Comparison of ENCODE assay signal across 15 cellular contexts in genomic region chr4:73142995-73143547, GRCh38.
A peak's percentile ranks its signal among the peaks of the same experiment; 100 is the strongest.
DNase-seq lines count a peak whose midpoint lies in the region; ATAC-seq, FAIRE-seq and TF ChIP-seq lines count a peak whose summit lies in the region.
"Had no signal": no experiment of that assay in that cellular context is flagged by ENCODE, and none has a peak within 500 bp of the region (broad histone marks: within the 10 kb centered on the region; RNA-seq: fewer than 3 reads in every experiment).

No MANE protein-coding gene starts in this region.

- ATAC-seq in CD8-positive, alpha-beta T cell: no peak
- ATAC-seq in IMR-90 (ENCODE audit: low read depth): no peak
- no peak for ATAC-seq in K562
- ATAC-seq: activated T-cell treated with anti-CD3 and anti-CD28 coated beads, Interleukin-2, amount 50 U/mL, for 4 hours had no signal

- no peak overlapping the region for H3K27ac ChIP-seq in CD8-positive, alpha-beta T cell (ENCODE audit: low read depth, low read length)
- no peak overlapping the region for H3K27ac ChIP-seq in IMR-90 (ENCODE audit: insufficient read depth, low read length)
- no peak overlapping the region for H3K27ac ChIP-seq in K562 (ENCODE audit: extremely low read depth, low read depth, low read length)
- H3K27ac ChIP-seq in neural progenitor cell: no peak overlapping the region
- H3K27ac ChIP-seq: left ventricle myocardium inferior had no signal

- H4K20me1 ChIP-seq in IMR-90 (ENCODE audit: insufficient read depth, low read length) (peaks cover 2% of the 10 kb centered on the region; the same call in 1 of the 2 replicates), K562 (replicated peaks; ENCODE audit: control insufficient read depth, insufficient read depth, low read length) (no peaks in the 10 kb centered on the region), neural progenitor cell (ENCODE audit: low read depth) (peaks cover 15% of the 10 kb centered on the region)

- no peak overlapping the region for H2AK9ac ChIP-seq in IMR-90 (replicated peaks; ENCODE audit: low read depth, low read length, poor library complexity)

- no peaks in the 10 kb centered on the region for H3K9me3 Mint-ChIP-seq in CD8-positive, alpha-beta T cell
- H3K9me3 Mint-ChIP-seq in neural progenitor cell: no peaks in the 10 kb centered on the region
- H3K9me3 Mint-ChIP-seq in activated CD4-positive, alpha-beta memory T cell treated with anti-CD3 and anti-CD28 coated beads for 36 hours: no peaks in the 10 kb centered on the region
- H3K9me3 Mint-ChIP-seq: activated T-cell treated with anti-CD3 and anti-CD28 coated beads, Interleukin-2, amount 50 U/mL, for 4 hours; nephron had no signal

- FAIRE-seq in K562 (lab: Jason Lieb, UNC): no peak

- TF ChIP-seq RAD21 in IMR-90 (IDR thresholded peaks at IDR 0.05; ENCODE audit: low read length): no peak
- no peak for TF ChIP-seq RAD21 in K562 (CRISPR knock-in tag; conservative IDR thresholded peaks at IDR 0.05 in 1 of 2, IDR thresholded peaks at IDR 0.05 in 1 of 2)

- H3K4me1 Mint-ChIP-seq in CD8-positive, alpha-beta T cell (ENCODE audit: low read depth): peaks cover 5% of the 10 kb centered on the region
- H3K4me1 Mint-ChIP-seq in neural progenitor cell: peaks cover 14% of the 10 kb centered on the region
- peaks cover 9% of the 10 kb centered on the region for H3K4me1 Mint-ChIP-seq in activated CD4-positive, alpha-beta memory T cell treated with anti-CD3 and anti-CD28 coated beads for 36 hours (ENCODE audit: low read depth)

- no peaks in the 10 kb centered on the region for H3K4me1 ChIP-seq in CD8-positive, alpha-beta T cell (ENCODE audit: insufficient read depth, low read length)
- H3K4me1 ChIP-seq in IMR-90 (ENCODE audit: control insufficient read depth, insufficient read depth, low read length) (no peaks in the 10 kb centered on the region), K562 (replicated peaks in 1 of 2; ENCODE audit: control insufficient read depth in 2 of 2, insufficient read depth in 2 of 2, low read length in 2 of 2) (no peaks in the 10 kb centered on the region), neural progenitor cell (peaks cover 19% of the 10 kb centered on the region)
- H3K4me1 ChIP-seq: Caco-2 had no signal

- no peak overlapping the region for H2AK5ac ChIP-seq in IMR-90 (ENCODE audit: low read depth, low read length)

- TF ChIP-seq POLR2A in IMR-90 (IDR thresholded peaks at IDR 0.05; ENCODE audit: low read depth, low read length) (no peak), K562 (conservative IDR thresholded peaks at IDR 0.05) (no peak)

- peaks cover 32% of the 10 kb centered on the region for H3K36me3 ChIP-seq in CD8-positive, alpha-beta T cell (ENCODE audit: insufficient read depth, low read length)
- H3K36me3 ChIP-seq in IMR-90 (ENCODE audit: control insufficient read depth, insufficient read depth, low read length): peaks cover 32% of the 10 kb centered on the region
- H3K36me3 ChIP-seq in K562 (ENCODE audit: control insufficient read depth, insufficient read depth, low read length): peaks cover 97% of the 10 kb centered on the region
- H3K36me3 ChIP-seq in neural progenitor cell: peaks cover 26% of the 10 kb centered on the region

- in situ Hi-C loops in IMR-90 (cut with MboI; ENCODE audit: low sequenced_read_pairs): loop anchor here (10.0 kb wide), 1 partner anchor 112 kb away; the partner anchor contains the start of gene ANKRD17
- in situ Hi-C loops in K562 (cut with MboI): no loop called here

- H4K8ac ChIP-seq in IMR-90 (ENCODE audit: low read depth in 2 of 2, low read length in 2 of 2): no peak overlapping the region

- TF ChIP-seq EP300 in K562 (IDR thresholded peaks at IDR 0.05; ENCODE audit: low read length): no peak

- no peak overlapping the region for H2BK120ac ChIP-seq in IMR-90 (ENCODE audit: low read depth, low read length)

- H3K9ac ChIP-seq in IMR-90 (ENCODE audit: low read depth, low read length): no peak overlapping the region
- no peak overlapping the region for H3K9ac ChIP-seq in K562 (ENCODE audit: insufficient read depth in 1 of 2, low read depth in 2 of 2, low read length in 2 of 2)
- no peak overlapping the region for H3K9ac ChIP-seq in neural progenitor cell

- H3K18ac ChIP-seq in IMR-90 (ENCODE audit: low read depth, low read length): no peak overlapping the region

- H3K9me1 ChIP-seq in IMR-90 (ENCODE audit: insufficient read depth, low read length): no peaks in the 10 kb centered on the region
- H3K9me1 ChIP-seq in K562 (ENCODE audit: control insufficient read depth, insufficient read depth, low read length): no peaks in the 10 kb centered on the region

- intact Hi-C loops in CD8-positive, alpha-beta T cell (cut with DNase I, micrococcal nuclease): loop anchor here (5.0 kb wide), 1 partner anchor 114 kb away; the partner anchor contains the start of gene ANKRD17 (in 2 of the 2)
- intact Hi-C loops in IMR-90 (cut with micrococcal nuclease) (loop anchor here (5.0 kb wide), 1 partner anchor 114 kb away; the partner anchor contains the start of gene ANKRD17), K562 (cut with micrococcal nuclease) (no loop called here)
- intact Hi-C loops in activated CD4-positive, alpha-beta memory T cell treated with anti-CD3 and anti-CD28 coated beads for 36 hours (cut with micrococcal nuclease): no loop called here

- no TSS peak for BruUV-seq in IMR-90 (replicated peaks; lab: Mats Ljungman, UMichigan)
- BruUV-seq in K562 (replicated peaks; lab: Mats Ljungman, UMichigan): no TSS peak

- H3K79me2 ChIP-seq in K562 (ENCODE audit: control insufficient read depth, insufficient read depth, low read length) (peaks cover 29% of the 10 kb centered on the region; the same call in 2 of the 3 replicates), neural progenitor cell (ENCODE audit: low read depth) (peaks cover 12% of the 10 kb centered on the region)

- no peak overlapping the region for H3K23ac ChIP-seq in IMR-90 (ENCODE audit: low read depth, low read length)

- no peak overlapping the region for H3K4me3 Mint-ChIP-seq in CD8-positive, alpha-beta T cell
- H3K4me3 Mint-ChIP-seq in neural progenitor cell: no peak overlapping the region
- H3K4me3 Mint-ChIP-seq in activated CD4-positive, alpha-beta memory T cell treated with anti-CD3 and anti-CD28 coated beads for 36 hours: no peak overlapping the region
- H3K4me3 Mint-ChIP-seq: activated T-cell treated with anti-CD3 and anti-CD28 coated beads, Interleukin-2, amount 50 U/mL, for 4 hours; nephron had no signal

- H3K9me3 ChIP-seq in CD8-positive, alpha-beta T cell (ENCODE audit: low read length): no peaks in the 10 kb centered on the region
- H3K9me3 ChIP-seq in IMR-90 (ENCODE audit: control insufficient read depth, insufficient read depth, low read length): no peaks in the 10 kb centered on the region
- no peaks in the 10 kb centered on the region for H3K9me3 ChIP-seq in K562 (replicated peaks; ENCODE audit: control insufficient read depth, insufficient read depth, low read depth, low read length)
- H3K9me3 ChIP-seq in neural progenitor cell (ENCODE audit: low read depth): no peaks in the 10 kb centered on the region
- H3K9me3 ChIP-seq: Caco-2, left ventricle myocardium inferior had no signal

- no peak overlapping the region for H3K4me3 ChIP-seq in CD8-positive, alpha-beta T cell (ENCODE audit: low read depth, low read length)
- H3K4me3 ChIP-seq in IMR-90 (ENCODE audit: insufficient read depth, low read depth, low read length): no peak overlapping the region
- H3K4me3 ChIP-seq in K562: no peak overlapping the region
- H3K4me3 ChIP-seq in neural progenitor cell: no peak overlapping the region
- H3K4me3 ChIP-seq: left ventricle myocardium inferior had no signal

- no peak overlapping the region for H4K5ac ChIP-seq in IMR-90 (ENCODE audit: low read depth, low read length)

- TF ChIP-seq CTCF in CD8-positive, alpha-beta T cell (IDR thresholded peaks at IDR 0.05): peak; percentile 38
- TF ChIP-seq CTCF in IMR-90 (conservative IDR thresholded peaks at IDR 0.05; ENCODE audit: low read depth, low read length): peak; percentile 31; the same call in 1 of the 2 replicates
- TF ChIP-seq CTCF in K562 (IDR thresholded peaks at IDR 0.05 in 2 of 3, conservative IDR thresholded peaks at IDR 0.05 in 1 of 3; ENCODE audit: insufficient read depth in 2 of 3, low read depth in 1 of 3, low read length in 3 of 3): no peak
- peak; percentile 44 for TF ChIP-seq CTCF in neural progenitor cell (IDR thresholded peaks at IDR 0.05)

- no peaks in the 10 kb centered on the region for H3K27me3 ChIP-seq in CD8-positive, alpha-beta T cell (ENCODE audit: insufficient read depth, low read length)
- H3K27me3 ChIP-seq in IMR-90 (ENCODE audit: control insufficient read depth, insufficient read depth, low read length): no peaks in the 10 kb centered on the region
- H3K27me3 ChIP-seq in K562 (ENCODE audit: control insufficient read depth in 2 of 2, insufficient read depth in 2 of 2, low read length in 2 of 2): no peaks in the 10 kb centered on the region
- H3K27me3 ChIP-seq in neural progenitor cell: no peaks in the 10 kb centered on the region

- dilution Hi-C loops in IMR-90 (cut with HindIII; ENCODE audit: low sequenced_read_pairs, unreplicated experiment): no loop called here

- WGBS in IMR-90 (ENCODE audit: extremely low coverage in 2 of 2, insufficient read length in 1 of 2), 2 experiments: no CpG with 5 or more reads among the region's 4 CpGs
- WGBS in K562 (ENCODE audit: insufficient coverage, low coverage, missing lambda C conversion rate): 96% methylated on average over 4 of the region's 4 CpGs

- POLR2A ChIA-PET in CD8-positive, alpha-beta T cell (lab: Charles Lee): no interaction called here
- POLR2A ChIA-PET in IMR-90 (lab: Charles Lee; ENCODE audit: unreplicated experiment) (no interaction called here), K562 (lab: Yijun Ruan, JAX) (no interaction called here)
- POLR2A ChIA-PET in activated CD4-positive, alpha-beta memory T cell treated with anti-CD3 and anti-CD28 coated beads for 36 hours (lab: Charles Lee): no interaction called here

- H3K4me2 ChIP-seq in IMR-90 (ENCODE audit: low read depth, low read length) (no peak overlapping the region), K562 (ENCODE audit: insufficient read depth, low read length) (no peak overlapping the region), neural progenitor cell (no peak overlapping the region)

- no peak for DNase-seq in CD8-positive, alpha-beta T cell
- DNase-seq in IMR-90: no peak
- no peak for DNase-seq in K562 (ENCODE audit: extremely low read depth in 1 of 4, low spot score in 3 of 4)
- DNase-seq in neural progenitor cell (ENCODE audit: low spot score): no peak
- no peak for DNase-seq in superior temporal gyrus (ENCODE audit: extremely low spot score)
- no peak for DNase-seq in NCI-H748 treated with DMSO at 0.1 percent for 48 hours (lab: John Stamatoyannopoulos, UW)
- no peak for DNase-seq in germinal center (ENCODE audit: low spot score)
- DNase-seq in activated CD4-positive, alpha-beta memory T cell treated with anti-CD3 and anti-CD28 coated beads for 36 hours: no peak
- DNase-seq: activated T-cell treated with anti-CD3 and anti-CD28 coated beads, Interleukin-2, amount 50 U/mL, for 4 hours; Caco-2; effector CD4-positive, alpha-beta T cell; left ventricle myocardium inferior; NCI-H1092; T-helper 1 cell had no signal

- H3K79me1 ChIP-seq in IMR-90 (ENCODE audit: low read depth in 1 of 2, low read length in 2 of 2): peaks cover 16 to 17% of the 10 kb centered on the region in 2 experiments

- H2BK15ac ChIP-seq in IMR-90 (ENCODE audit: low read depth, low read length): no peak overlapping the region

- peaks cover 19% of the 10 kb centered on the region for H3F3A ChIP-seq in neural progenitor cell (ENCODE audit: low read depth)

- H3K27me3 Mint-ChIP-seq in CD8-positive, alpha-beta T cell (ENCODE audit: low read depth): no peaks in the 10 kb centered on the region
- H3K27me3 Mint-ChIP-seq in neural progenitor cell (ENCODE audit: insufficient read depth, low read depth): no peaks in the 10 kb centered on the region
- H3K27me3 Mint-ChIP-seq in activated CD4-positive, alpha-beta memory T cell treated with anti-CD3 and anti-CD28 coated beads for 36 hours: no peaks in the 10 kb centered on the region

- no peak overlapping the region for H2BK5ac ChIP-seq in IMR-90 (ENCODE audit: low read depth, low read length, poor library complexity, severe bottlenecking)

- no peak overlapping the region for H3K14ac ChIP-seq in IMR-90 (replicated peaks; ENCODE audit: low read depth, low read length)

- no peak overlapping the region for H2AFZ ChIP-seq in IMR-90 (replicated peaks; ENCODE audit: low read length, poor library complexity)
- H2AFZ ChIP-seq in K562 (ENCODE audit: low read depth, low read length): no peak overlapping the region
- H2AFZ ChIP-seq in neural progenitor cell (replicated peaks): no peak overlapping the region

- CTCF ChIA-PET in CD8-positive, alpha-beta T cell (lab: Charles Lee): interaction anchor here (1.7 kb wide), 1 partner anchor 114 kb away, joined by 3 read pairs; no protein-coding TSS in a partner anchor
- CTCF ChIA-PET in IMR-90 (lab: Yijun Ruan, JAX) (no interaction called here), K562 (lab: Yijun Ruan, JAX; ENCODE audit: low intra/inter-chr PET ratio) (no interaction called here)
- CTCF ChIA-PET in activated CD4-positive, alpha-beta memory T cell treated with anti-CD3 and anti-CD28 coated beads for 36 hours (lab: Charles Lee): interaction anchor here (0.8 to 1.6 kb wide), 2 partner anchors 11 to 116 kb away, joined by 3 to 4 read pairs; partner anchors contain the start of gene ANKRD17

- H3K56ac ChIP-seq in IMR-90 (ENCODE audit: extremely low read depth, insufficient read depth, low read length): no peak overlapping the region

- H3K36me3 Mint-ChIP-seq in CD8-positive, alpha-beta T cell: peaks cover 78% of the 10 kb centered on the region
- peaks cover 38% of the 10 kb centered on the region for H3K36me3 Mint-ChIP-seq in neural progenitor cell
- peaks cover 53% of the 10 kb centered on the region for H3K36me3 Mint-ChIP-seq in activated CD4-positive, alpha-beta memory T cell treated with anti-CD3 and anti-CD28 coated beads for 36 hours

- no peak overlapping the region for H3K4ac ChIP-seq in IMR-90 (ENCODE audit: low read depth, low read length)

- no peak overlapping the region for H3K27ac Mint-ChIP-seq in CD8-positive, alpha-beta T cell
- H3K27ac Mint-ChIP-seq in neural progenitor cell: no peak overlapping the region
- H3K27ac Mint-ChIP-seq in activated CD4-positive, alpha-beta memory T cell treated with anti-CD3 and anti-CD28 coated beads for 36 hours: no peak overlapping the region
- H3K27ac Mint-ChIP-seq: nephron had no signal

- H4K91ac ChIP-seq in IMR-90 (ENCODE audit: insufficient read depth, low read depth, low read length): no peak overlapping the region

- no peak overlapping the region for H2BK20ac ChIP-seq in IMR-90 (ENCODE audit: low read depth, low read length)

Comparison
In these comparisons a context has a peak if more than half of its experiments do, and no peak if none do; other contexts are left out.
1. CTCF ChIP-seq: peak in CD8-positive, alpha-beta T cell (single experiment), IMR-90 (single experiment) and neural progenitor cell (single experiment); none in K562 (0 of 3).
2. CTCF ChIA-PET loops: an anchor here in CD8-positive, alpha-beta T cell (1.7 kb wide) and activated CD4-positive, alpha-beta memory T cell treated with anti-CD3 and anti-CD28 coated beads for 36 hours (0.8 to 1.6 kb wide); none called in IMR-90 and K562.
3. intact Hi-C loops: an anchor here in CD8-positive, alpha-beta T cell (5.0 kb wide) and IMR-90 (5.0 kb wide); none called in K562 and activated CD4-positive, alpha-beta memory T cell treated with anti-CD3 and anti-CD28 coated beads for 36 hours.